1 cellular context compared by ENCODE assay signal in the genomic region with DNA sequence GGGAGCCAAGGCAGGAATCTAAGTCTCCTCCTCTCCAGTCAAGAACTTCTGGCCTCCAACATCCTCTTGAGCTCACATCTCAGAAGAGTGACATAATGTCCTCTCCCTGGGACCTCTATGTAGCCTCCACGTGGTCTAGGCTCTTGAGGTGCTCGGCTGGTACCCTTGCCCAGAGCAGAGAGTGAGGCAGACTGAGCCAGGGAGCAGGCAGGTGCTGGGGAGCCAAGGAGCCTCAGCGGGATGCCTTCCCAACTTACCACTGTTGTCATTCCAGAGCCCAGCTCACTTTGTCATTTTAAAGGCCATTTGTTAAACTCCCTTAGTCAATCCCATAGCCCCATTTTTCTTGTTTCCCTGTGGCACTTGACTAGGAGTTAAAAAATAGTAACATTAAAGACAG.
TF ChIP-seq lines count a peak whose summit lies in the region.

No MANE protein-coding gene starts in this region.

TF ChIP-seq in H1, 55 proteins besides CTCF, POLR2A, EP300 and RAD21:
- TF ChIP-seq SIN3A (conservative IDR thresholded peaks at IDR 0.05 in 1 of 2, IDR thresholded peaks at IDR 0.05 in 1 of 2; ENCODE audit: low read depth in 1 of 2, low read length in 2 of 2): no peak
- no peak for TF ChIP-seq TBP (IDR thresholded peaks at IDR 0.05; ENCODE audit: low read depth, low read length)
- TF ChIP-seq JUN (IDR thresholded peaks at IDR 0.05; ENCODE audit: low read depth, low read length): no peak
- no peak for TF ChIP-seq TAF1 (IDR thresholded peaks at IDR 0.05; ENCODE audit: low read depth, low read length)
- TF ChIP-seq, protein P1, sequence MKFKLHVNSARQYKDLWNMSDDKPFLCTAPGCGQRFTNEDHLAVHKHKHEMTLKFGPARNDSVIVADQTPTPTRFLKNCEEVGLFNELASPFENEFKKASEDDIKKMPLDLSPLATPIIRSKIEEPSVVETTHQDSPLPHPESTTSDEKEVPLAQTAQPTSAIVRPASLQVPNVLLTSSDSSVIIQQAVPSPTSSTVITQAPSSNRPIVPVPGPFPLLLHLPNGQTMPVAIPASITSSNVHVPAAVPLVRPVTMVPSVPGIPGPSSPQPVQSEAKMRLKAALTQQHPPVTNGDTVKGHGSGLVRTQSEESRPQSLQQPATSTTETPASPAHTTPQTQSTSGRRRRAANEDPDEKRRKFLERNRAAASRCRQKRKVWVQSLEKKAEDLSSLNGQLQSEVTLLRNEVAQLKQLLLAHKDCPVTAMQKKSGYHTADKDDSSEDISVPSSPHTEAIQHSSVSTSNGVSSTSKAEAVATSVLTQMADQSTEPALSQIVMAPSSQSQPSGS (IDR thresholded peaks at IDR 0.05; ENCODE audit: low read length): no peak
- TF ChIP-seq, protein P2, sequence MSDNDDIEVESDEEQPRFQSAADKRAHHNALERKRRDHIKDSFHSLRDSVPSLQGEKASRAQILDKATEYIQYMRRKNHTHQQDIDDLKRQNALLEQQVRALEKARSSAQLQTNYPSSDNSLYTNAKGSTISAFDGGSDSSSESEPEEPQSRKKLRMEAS (IDR thresholded peaks at IDR 0.05): no peak
- no peak for TF ChIP-seq ZNF274 (IDR thresholded peaks at IDR 0.05; ENCODE audit: borderline replicate concordance, extremely low read depth, low read length)
- TF ChIP-seq, protein P3, sequence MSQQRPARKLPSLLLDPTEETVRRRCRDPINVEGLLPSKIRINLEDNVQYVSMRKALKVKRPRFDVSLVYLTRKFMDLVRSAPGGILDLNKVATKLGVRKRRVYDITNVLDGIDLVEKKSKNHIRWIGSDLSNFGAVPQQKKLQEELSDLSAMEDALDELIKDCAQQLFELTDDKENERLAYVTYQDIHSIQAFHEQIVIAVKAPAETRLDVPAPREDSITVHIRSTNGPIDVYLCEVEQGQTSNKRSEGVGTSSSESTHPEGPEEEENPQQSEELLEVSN (IDR thresholded peaks at IDR 0.05): no peak
- TF ChIP-seq CBX8 (IDR thresholded peaks at IDR 0.05; ENCODE audit: borderline replicate concordance, low read depth, low read length): no peak
- TF ChIP-seq KDM5A (IDR thresholded peaks at IDR 0.05; ENCODE audit: low read length): no peak
- TF ChIP-seq ASH2L (IDR thresholded peaks at IDR 0.05; ENCODE audit: low read length): no peak
- TF ChIP-seq CHD1 (IDR thresholded peaks at IDR 0.05; ENCODE audit: low read depth, low read length): no peak
- TF ChIP-seq NRF1 (IDR thresholded peaks at IDR 0.05; ENCODE audit: low read depth, low read length): no peak
- TF ChIP-seq BCL11A (IDR thresholded peaks at IDR 0.05; ENCODE audit: low read depth in 2 of 2, low read length in 2 of 2): no peak
